In the genomic region with DNA sequence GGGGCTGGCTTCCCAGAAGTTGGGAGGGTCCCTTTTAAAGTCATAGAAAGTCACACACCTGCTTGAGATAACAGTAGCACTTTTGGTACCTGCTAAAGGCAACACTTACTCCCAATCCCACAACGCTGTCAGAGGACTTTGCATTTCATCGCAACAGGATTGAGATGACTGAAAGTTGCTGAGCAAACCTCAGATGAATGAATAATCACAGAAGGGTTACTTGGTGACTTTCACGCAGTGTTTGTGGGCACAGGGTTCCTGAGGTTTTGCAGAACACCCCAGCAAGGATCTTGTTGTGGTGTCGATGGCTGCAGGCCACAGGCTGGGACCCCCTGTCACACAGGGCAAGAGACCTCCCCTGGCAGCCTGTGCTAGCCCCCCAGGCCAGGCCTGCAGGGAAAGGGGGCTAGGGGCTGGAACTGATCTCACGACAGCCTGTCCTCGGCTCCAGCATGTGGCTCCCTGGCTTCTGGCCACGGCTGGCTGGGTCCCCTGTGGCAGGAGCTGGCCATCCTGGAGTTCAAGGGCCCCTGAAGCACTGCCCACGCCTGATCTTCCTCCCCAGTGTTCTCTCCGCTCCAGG, we compare ENCODE assay signal across 16 cellular contexts.
DNase-seq lines count a peak whose midpoint lies in the region; ATAC-seq and TF ChIP-seq lines count a peak whose summit lies in the region.
"Had no signal": no experiment of that assay in that cellular context is flagged by ENCODE, and none has a peak within 500 bp of the region (broad histone marks: within the 10 kb centered on the region; RNA-seq: fewer than 3 reads in every experiment).

No MANE protein-coding gene starts in this region.

- no peak overlapping the region for H4K5ac ChIP-seq in mesendoderm (ENCODE audit: low read length)

- no peaks in the 10 kb centered on the region for H3K9me3 Mint-ChIP-seq in activated T-helper 2 cell treated with anti-CD3 and anti-CD28 coated beads, Interferon-gamma antibody, Interleukin-2, Interleukin-4, amounts not matched to agents 10 μg/mL and 5 μg/mL and 100 μg/mL, durations not matched to agents 14 hours and 24 hours and 36 hours
- H3K9me3 Mint-ChIP-seq: CD4-positive, CD25-positive, alpha-beta regulatory T cell; naive B cell had no signal

- no peak overlapping the region for H3K4me2 ChIP-seq in mesendoderm (ENCODE audit: low read length)

- H3K9ac ChIP-seq in mucosa of stomach (ENCODE audit: low read length) (peak overlapping the region; percentile 27), mesendoderm (ENCODE audit: low read length) (no peak overlapping the region)

- no peaks in the 10 kb centered on the region for H3K79me2 ChIP-seq in mesendoderm (ENCODE audit: control insufficient read depth, insufficient read depth, low read length)

- H3K9me3 ChIP-seq in heart right ventricle = no peaks in the 10 kb centered on the region
- no peaks in the 10 kb centered on the region for H3K9me3 ChIP-seq in mucosa of stomach (ENCODE audit: control insufficient read depth, low read length)
- H3K9me3 ChIP-seq in upper lobe of left lung = no peaks in the 10 kb centered on the region
- H3K9me3 ChIP-seq: gastrocnemius medialis, tibial artery had no signal

- peak overlapping the region in 6 of 10 donors; percentile 21 to 73 (median 60) for H3K27ac ChIP-seq in heart right ventricle
- peak overlapping the region; percentile 91 for H3K27ac ChIP-seq in cingulate gyrus (ENCODE audit: low read depth, low read length)
- peak overlapping the region in 3 of 4 donors; percentile 21 to 51 (median 45) for H3K27ac ChIP-seq in upper lobe of left lung
- H3K27ac ChIP-seq in mesendoderm (ENCODE audit: low read depth, low read length) = no peak overlapping the region
- H3K27ac ChIP-seq: gastrocnemius medialis, tibial artery had no signal

- H3K4ac ChIP-seq in mesendoderm (ENCODE audit: low read depth, low read length) = no peak overlapping the region

- no peak overlapping the region for H2AK5ac ChIP-seq in mesendoderm (ENCODE audit: low read length)

- H3K23ac ChIP-seq in mesendoderm (ENCODE audit: low read length) = no peak overlapping the region

- no peak overlapping the region for H2BK15ac ChIP-seq in mesendoderm (replicated peaks; ENCODE audit: low read depth)

- no peak overlapping the region for H3K18ac ChIP-seq in mesendoderm (ENCODE audit: low read length)

- peaks cover 0 to 37% (median 14%) of the 10 kb centered on the region in 9 donors for H3K4me1 ChIP-seq in heart right ventricle
- peaks cover 57% of the 10 kb centered on the region for H3K4me1 ChIP-seq in mucosa of stomach (ENCODE audit: control insufficient read depth, insufficient read depth, low read length)
- H3K4me1 ChIP-seq in upper lobe of left lung = peaks cover 14 to 20% (median 18%) of the 10 kb centered on the region in 4 donors
- H3K4me1 ChIP-seq in mesendoderm (ENCODE audit: control insufficient read depth, low read depth, low read length) = no peaks in the 10 kb centered on the region

- no peak overlapping the region for H3K56ac ChIP-seq in mesendoderm (ENCODE audit: low read length)

- H4K8ac ChIP-seq in mesendoderm (ENCODE audit: low read depth, low read length) = no peak overlapping the region

- H2BK5ac ChIP-seq in mesendoderm (ENCODE audit: low read length) = no peak overlapping the region

- H3K27me3 ChIP-seq in heart right ventricle (peaks cover 4 to 63% (median 49%) of the 10 kb centered on the region in 7 donors), mucosa of stomach (ENCODE audit: control insufficient read depth, insufficient read depth, low read length) (peaks cover 3% of the 10 kb centered on the region), upper lobe of left lung (no peaks in the 10 kb centered on the region), mesendoderm (ENCODE audit: insufficient read depth, low read length, poor library complexity) (no peaks in the 10 kb centered on the region)

- H3K27me3 Mint-ChIP-seq in activated T-helper 2 cell treated with anti-CD3 and anti-CD28 coated beads, Interferon-gamma antibody, Interleukin-2, Interleukin-4, amounts not matched to agents 10 μg/mL and 5 μg/mL and 100 μg/mL, durations not matched to agents 14 hours and 24 hours and 36 hours (ENCODE audit: low read depth) = no peaks in the 10 kb centered on the region

- H3K36me3 ChIP-seq in heart right ventricle = no peaks in the 10 kb centered on the region
- H3K36me3 ChIP-seq in mucosa of stomach (ENCODE audit: control insufficient read depth, insufficient read depth, low read length) = no peaks in the 10 kb centered on the region
- no peaks in the 10 kb centered on the region for H3K36me3 ChIP-seq in upper lobe of left lung
- no peaks in the 10 kb centered on the region for H3K36me3 ChIP-seq in mesendoderm (ENCODE audit: control insufficient read depth, insufficient read depth, low read length)
- H3K36me3 ChIP-seq: gastrocnemius medialis, tibial artery had no signal

- H3K4me3 ChIP-seq in heart right ventricle = no peak overlapping the region
- H3K4me3 ChIP-seq in mucosa of stomach (ENCODE audit: low read length) = no peak overlapping the region
- no peak overlapping the region for H3K4me3 ChIP-seq in upper lobe of left lung
- no peak overlapping the region for H3K4me3 ChIP-seq in mesendoderm (ENCODE audit: low read length)
- H3K4me3 ChIP-seq: gastrocnemius medialis, tibial artery had no signal

- H3K27ac Mint-ChIP-seq in activated T-helper 2 cell treated with anti-CD3 and anti-CD28 coated beads, Interferon-gamma antibody, Interleukin-2, Interleukin-4, amounts not matched to agents 10 μg/mL and 5 μg/mL and 100 μg/mL, durations not matched to agents 14 hours and 24 hours and 36 hours = no peak overlapping the region
- H3K27ac Mint-ChIP-seq: CD4-positive, CD25-positive, alpha-beta regulatory T cell had no signal

- H3K4me3 Mint-ChIP-seq in activated T-helper 2 cell treated with anti-CD3 and anti-CD28 coated beads, Interferon-gamma antibody, Interleukin-2, Interleukin-4, amounts not matched to agents 10 μg/mL and 5 μg/mL and 100 μg/mL, durations not matched to agents 14 hours and 24 hours and 36 hours (ENCODE audit: low read depth) = no peak overlapping the region
- H3K4me3 Mint-ChIP-seq: CD4-positive, CD25-positive, alpha-beta regulatory T cell; naive B cell had no signal

- TF ChIP-seq POLR2A in upper lobe of left lung (IDR thresholded peaks at IDR 0.05) = no peak

- H3K36me3 Mint-ChIP-seq in activated T-helper 2 cell treated with anti-CD3 and anti-CD28 coated beads, Interferon-gamma antibody, Interleukin-2, Interleukin-4, amounts not matched to agents 10 μg/mL and 5 μg/mL and 100 μg/mL, durations not matched to agents 14 hours and 24 hours and 36 hours (ENCODE audit: low read depth) = no peaks in the 10 kb centered on the region
- H3K36me3 Mint-ChIP-seq: CD4-positive, CD25-positive, alpha-beta regulatory T cell; naive B cell had no signal

- H3K4me1 Mint-ChIP-seq in activated T-helper 2 cell treated with anti-CD3 and anti-CD28 coated beads, Interferon-gamma antibody, Interleukin-2, Interleukin-4, amounts not matched to agents 10 μg/mL and 5 μg/mL and 100 μg/mL, durations not matched to agents 14 hours and 24 hours and 36 hours (ENCODE audit: low read depth) = no peaks in the 10 kb centered on the region

- TF ChIP-seq CTCF in heart right ventricle (IDR thresholded peaks at IDR 0.05) = no peak
- no peak for TF ChIP-seq CTCF in upper lobe of left lung (IDR thresholded peaks at IDR 0.05)

- TF ChIP-seq EP300 in upper lobe of left lung (IDR thresholded peaks at IDR 0.05) = no peak

- intact Hi-C loops in heart right ventricle (cut with DNase I) = loop anchor here in 8 of 10 donors (5.0 to 10.0 kb wide), 8 partner anchors 71 to 176 kb away; no protein-coding TSS in a partner anchor
- intact Hi-C loops in cardiac septum (cut with DNase I) = loop anchor here (5.0 kb wide), 2 partner anchors 66 to 106 kb away; no protein-coding TSS in a partner anchor
- intact Hi-C loops in activated T-helper 2 cell treated with anti-CD3 and anti-CD28 coated beads, Interferon-gamma antibody, Interleukin-2, Interleukin-4, amounts not matched to agents 10 μg/mL and 5 μg/mL and 100 μg/mL, durations not matched to agents 14 hours and 24 hours and 36 hours (cut with micrococcal nuclease) = loop anchor here (10.0 kb wide), 1 partner anchor 74 kb away; no protein-coding TSS in a partner anchor

- DNase-seq in heart right ventricle (no peak), cardiac septum (ENCODE audit: low spot score) (no peak), upper lobe of left lung (no peak), mesendoderm (no peak)
- DNase-seq in activated T-helper 2 cell treated with anti-CD3 and anti-CD28 coated beads, Interferon-gamma antibody, Interleukin-2, Interleukin-4, amounts not matched to agents 10 μg/mL and 5 μg/mL and 100 μg/mL, durations not matched to agents 14 hours and 24 hours and 36 hours (ENCODE audit: low spot score) = no peak
- DNase-seq: activated CD4-positive, alpha-beta T cell treated with anti-CD3 and anti-CD28 coated beads, Interleukin-2, amount 50 U/mL, for 1 hour; activated naive CD4-positive, alpha-beta T cell; CD4-positive, CD25-positive, alpha-beta regulatory T cell; DND-41; naive B cell; NCI-H1436 treated with DMSO at 0.1 percent for 48 hours had no signal

- no peak for ATAC-seq in heart right ventricle
- ATAC-seq in upper lobe of left lung (ENCODE audit: low FRiP score in 2 of 2) = no peak
- ATAC-seq in GM18517 (IDR thresholded peaks at IDR 0.05; ENCODE audit: unreplicated experiment) = no peak

- H3K79me1 ChIP-seq in mesendoderm (ENCODE audit: low read length) = no peaks in the 10 kb centered on the region

- H2BK120ac ChIP-seq in mesendoderm (ENCODE audit: low read depth, low read length) = no peak overlapping the region

- 44 to 49% methylated on average over 9 of the region's 9 CpGs for WGBS in heart right ventricle, 2 donors
- WGBS in upper lobe of left lung, 2 donors = 55 to 70% methylated on average over 4 to 7 of the region's 9 CpGs
- no CpG with 5 or more reads among the region's 9 CpGs for WGBS in mesendoderm (ENCODE audit: extremely low coverage, insufficient coverage, low lambda C conversion rate)
